16 cellular contexts compared by ENCODE assay signal in genomic region chr9:132797861-132798659, GRCh38.
A peak's percentile ranks its signal among the peaks of the same experiment; 100 is the strongest.
DNase-seq lines count a peak whose midpoint lies in the region; ATAC-seq and TF ChIP-seq lines count a peak whose summit lies in the region.
"Had no signal": no experiment of that assay in that cellular context is flagged by ENCODE, and none has a peak within 500 bp of the region (broad histone marks: within the 10 kb centered on the region; RNA-seq: fewer than 3 reads in every experiment).

No MANE protein-coding gene starts in this region.

- H3K4me3 ChIP-seq in heart left ventricle = no peak overlapping the region
- H3K4me3 ChIP-seq in gastroesophageal sphincter = no peak overlapping the region
- H3K4me3 ChIP-seq: PC-9, right lobe of liver had no signal

- no peak for TF ChIP-seq EP300 in gastroesophageal sphincter (IDR thresholded peaks at IDR 0.05)

- intact Hi-C loops in heart left ventricle (cut with DNase I) = loop anchor here in 8 of 10 donors (2.0 to 10.0 kb wide), 6 partner anchors 123 to 386 kb away; partner anchors contain the start of genes GTF3C4 (in 4 of the 8) and CFAP77 (in 1 of the 8)

- TF ChIP-seq CTCF in VCaP (conservative IDR thresholded peaks at IDR 0.05) = no peak
- no peak for TF ChIP-seq CTCF in heart left ventricle (IDR thresholded peaks at IDR 0.05)
- TF ChIP-seq CTCF in osteocyte (IDR thresholded peaks at IDR 0.05) = no peak
- no peak for TF ChIP-seq CTCF in gastroesophageal sphincter (IDR thresholded peaks at IDR 0.05)

- no peak overlapping the region for H3K4me3 Mint-ChIP-seq in osteocyte (ENCODE audit: unreplicated experiment)
- H3K4me3 Mint-ChIP-seq: activated CD4-positive, alpha-beta memory T cell treated with anti-CD3 and anti-CD28 coated beads, Interleukin-2, amount 10 ng/mL, durations not matched to agents 7 days and 5 days; activated T-helper 1 cell treated with anti-CD3 and anti-CD28 coated beads, Interleukin-12 subunit alpha, Interleukin-12 subunit beta, Interleukin-2, Interleukin-4 antibody, amounts not matched to agents 30 ng/mL and 10 ng/mL and 1 ng/mL, durations not matched to agents 14 hours and 24 hours and 36 hours; central memory CD8-positive, alpha-beta T cell; nephron had no signal

- H3K27ac Mint-ChIP-seq in osteocyte (ENCODE audit: unreplicated experiment) = no peak overlapping the region
- H3K27ac Mint-ChIP-seq: activated CD4-positive, alpha-beta memory T cell treated with anti-CD3 and anti-CD28 coated beads, Interleukin-2, amount 10 ng/mL, durations not matched to agents 7 days and 5 days; activated T-helper 1 cell treated with anti-CD3 and anti-CD28 coated beads, Interleukin-12 subunit alpha, Interleukin-12 subunit beta, Interleukin-2, Interleukin-4 antibody, amounts not matched to agents 30 ng/mL and 10 ng/mL and 1 ng/mL, durations not matched to agents 14 hours and 24 hours and 36 hours had no signal

- no peaks in the 10 kb centered on the region for H3K4me1 Mint-ChIP-seq in osteocyte (ENCODE audit: unreplicated experiment)
- H3K4me1 Mint-ChIP-seq: central memory CD8-positive, alpha-beta T cell; nephron had no signal

- H3K4me1 ChIP-seq in heart left ventricle (peaks cover 0 to 27% (median 15%) of the 10 kb centered on the region in 12 donors), gastroesophageal sphincter (peaks cover 0 to 12% (median 0%) of the 10 kb centered on the region in 3 donors)
- H3K4me1 ChIP-seq: right lobe of liver had no signal

- H3K9me3 Mint-ChIP-seq in osteocyte (ENCODE audit: unreplicated experiment) = no peaks in the 10 kb centered on the region
- H3K9me3 Mint-ChIP-seq: activated CD4-positive, alpha-beta memory T cell treated with anti-CD3 and anti-CD28 coated beads, Interleukin-2, amount 10 ng/mL, durations not matched to agents 7 days and 5 days; activated T-helper 1 cell treated with anti-CD3 and anti-CD28 coated beads, Interleukin-12 subunit alpha, Interleukin-12 subunit beta, Interleukin-2, Interleukin-4 antibody, amounts not matched to agents 30 ng/mL and 10 ng/mL and 1 ng/mL, durations not matched to agents 14 hours and 24 hours and 36 hours; central memory CD8-positive, alpha-beta T cell; nephron had no signal

- TF ChIP-seq POLR2A in heart left ventricle (IDR thresholded peaks at IDR 0.05) (no peak), gastroesophageal sphincter (IDR thresholded peaks at IDR 0.05) (no peak)

- peak; percentile 50 to 73 (median 68) for ATAC-seq in heart left ventricle
- no peak for ATAC-seq in gastroesophageal sphincter
- no peak for ATAC-seq in HG02798 (IDR thresholded peaks at IDR 0.05; ENCODE audit: poor library complexity, unreplicated experiment)
- ATAC-seq in HG03378 (IDR thresholded peaks at IDR 0.05; ENCODE audit: unreplicated experiment) = no peak
- ATAC-seq: right lobe of liver had no signal

- H3K36me3 Mint-ChIP-seq in osteocyte (ENCODE audit: unreplicated experiment) = no peaks in the 10 kb centered on the region

- H3K27ac ChIP-seq in VCaP (peak overlapping the region; percentile 48; the same call in 1 of the 2 replicates), heart left ventricle (peak overlapping the region in 8 of 12 donors; percentile 30 to 62 (median 41)), gastroesophageal sphincter (no peak overlapping the region)
- H3K27ac ChIP-seq: PC-9, right lobe of liver had no signal

- no peaks in the 10 kb centered on the region for H3K36me3 ChIP-seq in heart left ventricle
- no peaks in the 10 kb centered on the region for H3K36me3 ChIP-seq in gastroesophageal sphincter
- H3K36me3 ChIP-seq: right lobe of liver had no signal

- 56 to 68% (median 60%) methylated on average over 15 of the region's 15 CpGs for WGBS in heart left ventricle, 4 donors
- 64 to 66% methylated on average over 7 to 12 of the region's 15 CpGs for WGBS in gastroesophageal sphincter (ENCODE audit: low coverage in 1 of 2), 2 donors

- H3K27me3 Mint-ChIP-seq in osteocyte (ENCODE audit: unreplicated experiment) = peaks cover 48% of the 10 kb centered on the region

- DNase-seq in Daoy (ENCODE audit: low read depth) (peak; percentile 29), heart left ventricle (no peak), osteocyte (ENCODE audit: extremely low spot score, unreplicated experiment) (peak; percentile 78), activated gamma-delta T cell (lab: John Stamatoyannopoulos, UW) (no peak)
- DNase-seq: activated CD4-positive, alpha-beta memory T cell treated with anti-CD3 and anti-CD28 coated beads, Interleukin-2, amount 10 ng/mL, durations not matched to agents 7 days and 5 days; mammary epithelial cell; MM.1S had no signal

- no peaks in the 10 kb centered on the region for H3K9me3 ChIP-seq in heart left ventricle
- H3K9me3 ChIP-seq in gastroesophageal sphincter = no peaks in the 10 kb centered on the region
- H3K9me3 ChIP-seq: right lobe of liver had no signal

- peaks cover 0 to 17% (median 0%) of the 10 kb centered on the region in 9 donors for H3K27me3 ChIP-seq in heart left ventricle
- H3K27me3 ChIP-seq in gastroesophageal sphincter = peaks cover 57% of the 10 kb centered on the region
- H3K27me3 ChIP-seq: right lobe of liver had no signal

Comparison
In these comparisons a context has a peak if more than half of its experiments do, and no peak if none do; other contexts are left out.
1. DNase-seq: peak in Daoy (single experiment) and osteocyte (single experiment); none in heart left ventricle (0 of 5) and activated gamma-delta T cell (single experiment).
2. H3K27ac ChIP-seq: peak in VCaP (single experiment) and heart left ventricle (8 of 12); none in gastroesophageal sphincter (0 of 4).
3. ATAC-seq: peak in heart left ventricle (4 of 4); none in gastroesophageal sphincter (single experiment), HG02798 (single experiment) and HG03378 (single experiment).